In the genomic region with DNA sequence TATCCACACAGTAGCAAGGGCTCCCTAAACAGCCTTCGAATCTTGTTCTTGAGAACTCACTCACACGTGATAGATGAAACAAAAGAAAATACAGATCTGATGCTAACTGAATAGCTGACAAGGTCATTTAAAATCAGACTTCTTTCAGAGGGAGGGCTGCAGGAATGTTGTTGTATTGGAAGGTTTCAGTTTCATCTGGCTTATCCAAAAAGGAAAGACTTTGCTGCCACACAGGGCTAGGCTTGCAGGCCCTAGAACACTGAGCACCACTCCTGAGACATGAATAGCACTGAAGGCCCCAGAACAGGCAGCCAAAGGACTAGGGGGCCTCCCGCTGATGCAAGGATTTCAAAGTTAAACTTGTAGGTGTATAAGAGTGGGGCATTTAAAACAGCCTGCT, we compare ENCODE assay signal across 17 cellular contexts. TPM values are rescaled to one million over a fixed set of nuclear protein-coding genes. Genes with fewer than 3 reads are reported as not detected.
A peak's percentile ranks its signal among the peaks of the same experiment; 100 is the strongest.
DNase-seq lines count a peak whose midpoint lies in the region; ATAC-seq and TF ChIP-seq lines count a peak whose summit lies in the region.
"Had no signal": no experiment of that assay in that cellular context is flagged by ENCODE, and none has a peak within 500 bp of the region (broad histone marks: within the 10 kb centered on the region; RNA-seq: fewer than 3 reads in every experiment).

No MANE protein-coding gene starts in this region.

- peaks cover 66% of the 10 kb centered on the region for H3K4me1 Mint-ChIP-seq in memory B cell

- peak overlapping the region; percentile 94 for H3K27ac Mint-ChIP-seq in memory B cell
- H3K27ac Mint-ChIP-seq: activated CD8-positive, alpha-beta memory T cell treated with anti-CD3 and anti-CD28 coated beads, Interleukin-2, amount 10 ng/mL, durations not matched to agents 7 days and 5 days; activated naive CD4-positive, alpha-beta T cell treated with anti-CD3 and anti-CD28 coated beads, Interleukin-2, amount 10 ng/mL, durations not matched to agents 7 days and 5 days; CD8-positive, alpha-beta T cell had no signal

- H3K27ac ChIP-seq in angular gyrus (ENCODE audit: low read depth, low read length) (peak overlapping the region; percentile 44), tibial nerve (peak overlapping the region in 3 of 4 donors; percentile 11 to 73 (median 25))

- DNase-seq in memory B cell (ENCODE audit: low spot score in 2 of 2) (no peak), tibial nerve (ENCODE audit: low spot score in 2 of 2) (no peak), NCI-H1436 (lab: John Stamatoyannopoulos, UW) (no peak), NCI-H446 (lab: John Stamatoyannopoulos, UW) (no peak)
- DNase-seq: activated CD8-positive, alpha-beta memory T cell treated with anti-CD3 and anti-CD28 coated beads, Interleukin-2, amount 10 ng/mL, durations not matched to agents 7 days and 5 days; activated naive CD4-positive, alpha-beta T cell treated with anti-CD3 and anti-CD28 coated beads, Interleukin-2, amount 10 ng/mL, durations not matched to agents 7 days and 5 days; CD8-positive, alpha-beta T cell; cerebellar nuclear complex; erythroblast; NCI-H2029 treated with DMSO at 0.1 percent for 48 hours; ovary had no signal

- no peak for TF ChIP-seq EP300 in tibial nerve (IDR thresholded peaks at IDR 0.05)

- H3K4me1 ChIP-seq in tibial nerve = peaks cover 0 to 34% (median 4%) of the 10 kb centered on the region in 4 donors

- H3K27me3 ChIP-seq in tibial nerve = peaks cover 0 to 6% of the 10 kb centered on the region in 2 donors
- H3K27me3 ChIP-seq: ovary had no signal

- H3K27me3 Mint-ChIP-seq in memory B cell = no peaks in the 10 kb centered on the region
- H3K27me3 Mint-ChIP-seq: activated CD8-positive, alpha-beta memory T cell treated with anti-CD3 and anti-CD28 coated beads, Interleukin-2, amount 10 ng/mL, durations not matched to agents 7 days and 5 days; activated naive CD4-positive, alpha-beta T cell treated with anti-CD3 and anti-CD28 coated beads, Interleukin-2, amount 10 ng/mL, durations not matched to agents 7 days and 5 days had no signal

- H3K36me3 Mint-ChIP-seq in memory B cell = peaks cover 59% of the 10 kb centered on the region
- H3K36me3 Mint-ChIP-seq: CD8-positive, alpha-beta T cell had no signal

- 49 to 58% methylated on average over 3 of the region's 3 CpGs for WGBS in tibial nerve, 2 donors

- peak overlapping the region; percentile 93 for H3K4me3 Mint-ChIP-seq in memory B cell
- H3K4me3 Mint-ChIP-seq: activated CD8-positive, alpha-beta memory T cell treated with anti-CD3 and anti-CD28 coated beads, Interleukin-2, amount 10 ng/mL, durations not matched to agents 7 days and 5 days; activated naive CD4-positive, alpha-beta T cell treated with anti-CD3 and anti-CD28 coated beads, Interleukin-2, amount 10 ng/mL, durations not matched to agents 7 days and 5 days; CD8-positive, alpha-beta T cell had no signal

- ATAC-seq in HG02870 (IDR thresholded peaks at IDR 0.05; ENCODE audit: unreplicated experiment) (peak; percentile 6), memory B cell (ENCODE audit: low read depth) (no peak), HG02610 (IDR thresholded peaks at IDR 0.05; ENCODE audit: unreplicated experiment) (no peak)
- ATAC-seq: activated CD8-positive, alpha-beta memory T cell treated with anti-CD3 and anti-CD28 coated beads, Interleukin-2, amount 10 ng/mL, durations not matched to agents 7 days and 5 days; CD8-positive, alpha-beta T cell had no signal

- no peak overlapping the region for H3K4me3 ChIP-seq in tibial nerve
- H3K4me3 ChIP-seq: HAP-1, lung, ovary had no signal

- H3K9me3 Mint-ChIP-seq in memory B cell = no peaks in the 10 kb centered on the region

- H3K36me3 ChIP-seq in tibial nerve = no peaks in the 10 kb centered on the region
- H3K36me3 ChIP-seq: HAP-1, ovary had no signal

- TF ChIP-seq CTCF in tibial nerve (IDR thresholded peaks at IDR 0.05) = no peak

- no peaks in the 10 kb centered on the region for H3K9me3 ChIP-seq in tibial nerve
- H3K9me3 ChIP-seq: HAP-1, ovary had no signal

- no peak for TF ChIP-seq POLR2A in tibial nerve (IDR thresholded peaks at IDR 0.05)

RNA-seq across cellular contexts. Expression of gene CD180, which starts 3.1 kb away (rescaled TPM):
- 1 to 10 TPM in 1 of 4 donors, under 1 TPM in 3; 0.21 to 2.7 (median 0.52) TPM for total RNA-seq in tibial nerve
- total RNA-seq: SK-MEL-5 had no signal
